21 cellular contexts compared by ENCODE assay signal in genomic region chr10:78571286-78571685, GRCh38.
"Had no signal": no experiment of that assay in that cellular context is flagged by ENCODE, and none has a peak within 500 bp of the region (broad histone marks: within the 10 kb centered on the region; RNA-seq: fewer than 3 reads in every experiment).

No MANE protein-coding gene starts in this region.

- H3K4me3 Mint-ChIP-seq: effector memory CD8-positive, alpha-beta T cell; T-helper 1 cell treated with Interleukin-12 subunit alpha and Interleukin-12 subunit beta and Interleukin-4 antibody, amounts not matched to agents 30 μg/mL and 1 μg/mL, for 36 hours; type B pancreatic cell had no signal

- DNase-seq: activated CD4-positive, alpha-beta T cell treated with anti-CD3 and anti-CD28 coated beads for 4 hours; activated CD4-positive, alpha-beta T cell treated with anti-CD3 and anti-CD28 coated beads, Interleukin-2, amount 50 U/mL, for 4 hours; activated CD8-positive, alpha-beta memory T cell treated with anti-CD3 and anti-CD28 coated beads, Interleukin-2, amount 50 U/mL, for 4 hours; activated gamma-delta T cell; activated naive CD4-positive, alpha-beta T cell treated with anti-CD3 and anti-CD28 coated beads, Interleukin-2, amount 50 U/mL, for 16 hours; activated T-cell treated with anti-CD3 and anti-CD28 coated beads, Interleukin-2, amount 50 U/mL, for 1 hour; colonic mucosa; effector memory CD8-positive, alpha-beta T cell; erythroblast; gastrocnemius medialis; glutamatergic neuron; left ventricle myocardium inferior; pancreas; psoas muscle; stimulated activated CD4-positive, alpha-beta T cell treated with anti-CD3 and anti-CD28 coated beads, Interleukin-15, amount 100 ng/mL, for 24 hours; stimulated activated CD4-positive, alpha-beta T cell treated with anti-CD3 and anti-CD28 coated beads, Interleukin-2, amount 100 ng/mL, for 24 hours; stimulated activated naive CD4-positive, alpha-beta T cell treated with Interleukin-2 at 50 U/mL for 16 hours; T-helper 9 cell; uterus had no signal

- H3K36me3 Mint-ChIP-seq: type B pancreatic cell had no signal

- H3K9me3 Mint-ChIP-seq: effector memory CD8-positive, alpha-beta T cell; T-helper 1 cell treated with Interleukin-12 subunit alpha and Interleukin-12 subunit beta and Interleukin-4 antibody, amounts not matched to agents 30 μg/mL and 1 μg/mL, for 36 hours; type B pancreatic cell had no signal

- ATAC-seq: effector memory CD8-positive, alpha-beta T cell; gastrocnemius medialis; pancreas; psoas muscle had no signal

- H3K27ac Mint-ChIP-seq: effector memory CD8-positive, alpha-beta T cell; T-helper 1 cell treated with Interleukin-12 subunit alpha and Interleukin-12 subunit beta and Interleukin-4 antibody, amounts not matched to agents 30 μg/mL and 1 μg/mL, for 36 hours had no signal
